In the genomic region with DNA sequence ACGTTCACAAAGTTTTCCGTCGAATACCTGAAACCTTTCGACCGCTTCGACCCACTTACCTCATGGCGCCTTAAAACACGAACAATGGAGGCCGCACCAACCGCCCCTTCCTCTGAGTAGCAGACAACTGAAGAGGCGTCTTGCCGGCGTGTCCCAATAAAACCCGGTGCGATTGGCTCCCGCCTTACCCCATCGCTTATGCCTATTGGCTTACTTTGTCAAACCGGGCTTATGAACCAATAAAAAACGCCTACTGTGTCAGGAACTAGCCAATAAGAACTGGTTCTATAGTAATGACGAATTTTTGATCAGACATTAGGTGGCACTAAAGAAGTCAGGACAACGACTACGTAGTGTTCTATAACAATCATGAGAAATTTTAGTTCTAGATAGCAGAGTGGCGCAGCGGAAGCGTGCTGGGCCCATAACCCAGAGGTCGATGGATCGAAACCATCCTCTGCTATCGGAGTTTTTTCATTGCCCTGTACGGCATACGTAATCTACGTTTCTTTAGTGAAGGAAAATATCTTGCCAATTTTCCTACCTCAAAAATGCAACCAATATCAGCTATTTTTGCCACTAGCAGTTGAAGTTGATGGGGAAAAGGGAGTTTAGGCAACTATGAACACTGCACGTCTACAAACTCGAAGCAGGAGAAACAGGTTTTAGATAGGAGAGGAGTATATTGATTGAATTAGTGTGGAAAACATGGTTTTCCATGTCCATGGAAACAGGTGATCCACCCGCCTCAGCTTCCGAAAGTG, we compare ENCODE assay signal across 8 cellular contexts. TPM values are rescaled to one million over a fixed set of nuclear protein-coding genes. Genes with fewer than 3 reads are reported as not detected.
A peak's percentile ranks its signal among the peaks of the same experiment; 100 is the strongest.
DNase-seq lines count a peak whose midpoint lies in the region; ATAC-seq and TF ChIP-seq lines count a peak whose summit lies in the region.

A gene (minus strand): TSS at position 135 of the 764 bp plus-strand sequence. CDS start 71 bp downstream, at position 64.

- H3K36me3 ChIP-seq in kidney epithelial cell (ENCODE audit: control insufficient read depth, insufficient read depth, low read length) = no peaks in the 10 kb centered on the region

- peaks cover 23% of the 10 kb centered on the region for H3K4me1 Mint-ChIP-seq in chondrocyte (ENCODE audit: low read depth)

- H3K4me3 ChIP-seq in kidney epithelial cell (ENCODE audit: low read depth, low read length) = peak within 1 kb of the TSS; percentile 98

- H3K27me3 ChIP-seq in kidney epithelial cell (ENCODE audit: control insufficient read depth, insufficient read depth, low read length) = no peaks in the 10 kb centered on the region

- DNase-seq in Ammon's horn (ENCODE audit: low spot score) (peak; percentile 96), NCI-H446 treated with DMSO at 0.1 percent for 48 hours (lab: John Stamatoyannopoulos, UW) (peak; percentile 100), chondrocyte (ENCODE audit: low spot score) (peak; percentile 95), kidney epithelial cell (ENCODE audit: low read depth) (peak; percentile 100)
- peak; percentile 93 for DNase-seq in activated CD4-positive, CD25-positive, alpha-beta regulatory T cell treated with anti-CD3 and anti-CD28 coated beads, Interleukin-2, amount 50 U/mL, for 72 hours
- peak; percentile 94 to 98 for DNase-seq in stimulated activated CD4-positive, alpha-beta T cell treated with anti-CD3 and anti-CD28 coated beads, Interleukin-15, amount 100 ng/mL, for 48 hours (ENCODE audit: low read depth in 2 of 2)

- H3K36me3 Mint-ChIP-seq in chondrocyte (ENCODE audit: low read depth) = peaks cover 14% of the 10 kb centered on the region

- no peak within 1 kb of the TSS for H3K27ac Mint-ChIP-seq in chondrocyte (ENCODE audit: unreplicated experiment)

- TF ChIP-seq CTCF in chondrocyte (IDR thresholded peaks at IDR 0.05) (peak; percentile 70), kidney epithelial cell (IDR thresholded peaks at IDR 0.05; ENCODE audit: insufficient read depth, low read length, poor library complexity, severe bottlenecking) (peak; percentile 27)

- H3K27me3 Mint-ChIP-seq in chondrocyte (ENCODE audit: low read depth) = no peaks in the 10 kb centered on the region

- ATAC-seq in GM19043 (IDR thresholded peaks at IDR 0.05; ENCODE audit: low read depth, unreplicated experiment) = peak; percentile 95
- ATAC-seq in HG03378 (IDR thresholded peaks at IDR 0.05; ENCODE audit: unreplicated experiment) = peak; percentile 94

- no peaks in the 10 kb centered on the region for H3K9me3 Mint-ChIP-seq in chondrocyte (ENCODE audit: low read depth)

- no peak within 1 kb of the TSS for H3K4me3 Mint-ChIP-seq in chondrocyte (ENCODE audit: unreplicated experiment)

RNA-seq across cellular contexts. Expression of the gene that starts here (rescaled TPM):
- total RNA-seq in chondrocyte = 120 to 164 TPM (median 122 TPM) in 3 replicates
- total RNA-seq in kidney epithelial cell = 231 and 250 TPM in 2 replicates

Comparison
In these comparisons a context has a peak if more than half of its experiments do, and no peak if none do; other contexts are left out.
1. Peak in every context shown above with its lines: DNase-seq, ATAC-seq and H3K4me3 ChIP-seq.